ENCODE assay signal across 7 cellular contexts in genomic region chr21:27233514-27233913, GRCh38.
"Had no signal": no experiment of that assay in that cellular context is flagged by ENCODE, and none has a peak within 500 bp of the region (broad histone marks: within the 10 kb centered on the region; RNA-seq: fewer than 3 reads in every experiment).

No MANE protein-coding gene starts in this region.

- H3K4me3 Mint-ChIP-seq: GM23338, H9, IgD-negative memory B cell had no signal

- H3K27ac Mint-ChIP-seq: GM23338, H9, IgD-negative memory B cell had no signal

- H3K27ac ChIP-seq: HL-60 had no signal

- H3K36me3 Mint-ChIP-seq: IgD-negative memory B cell had no signal

- DNase-seq: H9, HCEC 1CT, KG1 had no signal

- H3K27me3 Mint-ChIP-seq: IgD-negative memory B cell had no signal

- H3K4me3 ChIP-seq: GM23338 had no signal

- H3K9me3 Mint-ChIP-seq: GM23338, H9 had no signal

- H3K4me1 Mint-ChIP-seq: GM23338, H9, IgD-negative memory B cell had no signal

- H3K4me2 ChIP-seq: GM23338 had no signal

- H2AFZ ChIP-seq: GM23338 had no signal

- FAIRE-seq: H1 had no signal

- ATAC-seq: GM23338 had no signal
